In genomic region chr20:17648306-17648646, GRCh38 we compare ENCODE assay signal across 1 cellular context.
TF ChIP-seq lines count a peak whose summit lies in the region.

No MANE protein-coding gene starts in this region.

TF ChIP-seq in GM23338, 12 proteins besides CTCF, POLR2A, EP300 and RAD21 (continued from another document):
- TF ChIP-seq, protein P1, sequence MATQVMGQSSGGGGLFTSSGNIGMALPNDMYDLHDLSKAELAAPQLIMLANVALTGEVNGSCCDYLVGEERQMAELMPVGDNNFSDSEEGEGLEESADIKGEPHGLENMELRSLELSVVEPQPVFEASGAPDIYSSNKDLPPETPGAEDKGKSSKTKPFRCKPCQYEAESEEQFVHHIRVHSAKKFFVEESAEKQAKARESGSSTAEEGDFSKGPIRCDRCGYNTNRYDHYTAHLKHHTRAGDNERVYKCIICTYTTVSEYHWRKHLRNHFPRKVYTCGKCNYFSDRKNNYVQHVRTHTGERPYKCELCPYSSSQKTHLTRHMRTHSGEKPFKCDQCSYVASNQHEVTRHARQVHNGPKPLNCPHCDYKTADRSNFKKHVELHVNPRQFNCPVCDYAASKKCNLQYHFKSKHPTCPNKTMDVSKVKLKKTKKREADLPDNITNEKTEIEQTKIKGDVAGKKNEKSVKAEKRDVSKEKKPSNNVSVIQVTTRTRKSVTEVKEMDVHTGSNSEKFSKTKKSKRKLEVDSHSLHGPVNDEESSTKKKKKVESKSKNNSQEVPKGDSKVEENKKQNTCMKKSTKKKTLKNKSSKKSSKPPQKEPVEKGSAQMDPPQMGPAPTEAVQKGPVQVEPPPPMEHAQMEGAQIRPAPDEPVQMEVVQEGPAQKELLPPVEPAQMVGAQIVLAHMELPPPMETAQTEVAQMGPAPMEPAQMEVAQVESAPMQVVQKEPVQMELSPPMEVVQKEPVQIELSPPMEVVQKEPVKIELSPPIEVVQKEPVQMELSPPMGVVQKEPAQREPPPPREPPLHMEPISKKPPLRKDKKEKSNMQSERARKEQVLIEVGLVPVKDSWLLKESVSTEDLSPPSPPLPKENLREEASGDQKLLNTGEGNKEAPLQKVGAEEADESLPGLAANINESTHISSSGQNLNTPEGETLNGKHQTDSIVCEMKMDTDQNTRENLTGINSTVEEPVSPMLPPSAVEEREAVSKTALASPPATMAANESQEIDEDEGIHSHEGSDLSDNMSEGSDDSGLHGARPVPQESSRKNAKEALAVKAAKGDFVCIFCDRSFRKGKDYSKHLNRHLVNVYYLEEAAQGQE (IDR thresholded peaks at IDR 0.05; ENCODE audit: unreplicated experiment) = no peak
- TF ChIP-seq ZNF114 (CRISPR knock-in tag; IDR thresholded peaks at IDR 0.05) (no peak), EZH2phosphoT487 (IDR thresholded peaks at IDR 0.05; ENCODE audit: unreplicated experiment) (no peak), ZNF462 (CRISPR knock-in tag; IDR thresholded peaks at IDR 0.05) (no peak), POLR2AphosphoS5 (IDR thresholded peaks at IDR 0.05; ENCODE audit: low read depth) (no peak), STAT1 (IDR thresholded peaks at IDR 0.05; ENCODE audit: unreplicated experiment) (no peak)
TF ChIP-seq in GM23338: peak in this region for 0.
